22 cellular contexts compared by ENCODE assay signal in the genomic region with DNA sequence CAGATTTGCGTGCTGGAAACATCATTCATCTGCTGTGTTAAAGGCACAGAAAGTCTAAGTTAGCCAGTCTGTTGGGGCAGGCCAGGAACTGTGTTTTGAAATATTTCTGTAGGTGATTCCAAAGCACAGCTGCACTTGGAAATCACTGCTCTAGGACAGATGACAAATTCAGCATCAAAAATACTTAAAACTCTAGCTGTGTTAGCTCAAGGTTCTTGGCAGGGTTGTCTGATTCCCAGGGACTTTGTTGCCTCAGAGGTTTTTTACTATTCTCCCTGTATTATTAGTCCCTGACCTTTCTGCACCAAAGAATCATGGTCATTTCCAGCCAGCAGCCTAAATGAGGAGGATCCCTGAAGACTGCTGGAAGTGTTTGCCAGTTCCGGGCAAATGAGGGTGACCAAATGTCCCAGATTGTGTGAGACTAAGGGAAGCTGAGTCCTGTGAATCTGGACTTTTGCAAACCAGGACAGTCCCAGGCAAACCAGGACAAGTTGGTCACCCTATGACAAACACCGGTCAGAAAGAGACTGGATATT.
A peak's percentile ranks its signal among the peaks of the same experiment; 100 is the strongest.
DNase-seq lines count a peak whose midpoint lies in the region; ATAC-seq and TF ChIP-seq lines count a peak whose summit lies in the region.
"Had no signal": no experiment of that assay in that cellular context is flagged by ENCODE, and none has a peak within 500 bp of the region (broad histone marks: within the 10 kb centered on the region; RNA-seq: fewer than 3 reads in every experiment).

No MANE protein-coding gene starts in this region.

- H3K4me3 ChIP-seq in fibroblast of the aortic adventitia (ENCODE audit: low read depth, low read length) (no peak overlapping the region), lower lobe of right lung (no peak overlapping the region), rectal smooth muscle tissue (ENCODE audit: low read length) (no peak overlapping the region), aorta (ENCODE audit: low read length in 2 of 2) (no peak overlapping the region)
- H3K4me3 ChIP-seq: breast epithelium, HAP-1, hepatocyte, ovary, suprapubic skin had no signal

- H3K9me3 ChIP-seq in lower lobe of right lung (no peaks in the 10 kb centered on the region), aorta (ENCODE audit: control insufficient read depth, low read length) (no peaks in the 10 kb centered on the region)
- H3K9me3 ChIP-seq: breast epithelium, HAP-1, ovary, suprapubic skin had no signal

- peak; percentile 25 to 45 for ATAC-seq in lower lobe of right lung
- ATAC-seq in aorta (ENCODE audit: low FRiP score): peak; percentile 74
- no peak for ATAC-seq in HG03460 (IDR thresholded peaks at IDR 0.05; ENCODE audit: unreplicated experiment)
- ATAC-seq: activated CD8-positive, alpha-beta T cell treated with anti-CD3 and anti-CD28 coated beads, Interleukin-2, amount 10 ng/mL, durations not matched to agents 7 days and 5 days had no signal

- no peaks in the 10 kb centered on the region for H3K36me3 ChIP-seq in lower lobe of right lung
- no peaks in the 10 kb centered on the region for H3K36me3 ChIP-seq in rectal smooth muscle tissue (ENCODE audit: control insufficient read depth, insufficient read depth, low read length)
- no peaks in the 10 kb centered on the region for H3K36me3 ChIP-seq in aorta (ENCODE audit: control insufficient read depth in 1 of 2, insufficient read depth in 2 of 2, low read length in 1 of 2)
- H3K36me3 ChIP-seq: breast epithelium, HAP-1, ovary, suprapubic skin had no signal

- peaks cover 29% of the 10 kb centered on the region for H3K4me1 ChIP-seq in lower lobe of right lung
- H3K4me1 ChIP-seq in rectal smooth muscle tissue (ENCODE audit: control insufficient read depth, insufficient read depth, low read length): peaks cover 14% of the 10 kb centered on the region
- peaks cover 0 to 1% of the 10 kb centered on the region in 2 donors for H3K4me1 ChIP-seq in aorta (ENCODE audit: control insufficient read depth in 1 of 2, insufficient read depth in 2 of 2, low read length in 2 of 2)
- H3K4me1 ChIP-seq: breast epithelium, suprapubic skin had no signal

- WGBS in aorta, 2 donors: 25 to 29% methylated on average over 3 of the region's 3 CpGs

- DNase-seq in fibroblast of the aortic adventitia (ENCODE audit: low read depth) (peak; percentile 2), lower lobe of right lung (no peak), aorta (no peak), T1000 (lab: John Stamatoyannopoulos, UW) (no peak)
- no peak for DNase-seq in activated CD4-positive, alpha-beta T cell treated with anti-CD3 and anti-CD28 coated beads, Interleukin-2, amount 50 U/mL, for 4 hours
- DNase-seq: activated CD4-positive, CD25-positive, alpha-beta regulatory T cell; activated CD8-positive, alpha-beta T cell treated with anti-CD3 and anti-CD28 coated beads, Interleukin-2, amount 10 ng/mL, durations not matched to agents 7 days and 5 days; activated gamma-delta T cell treated with Interleukin-2 at 50 U/mL for 16 hours; CD4-positive, alpha-beta T cell; dermis blood vessel endothelial cell; KG1; naive B cell; NCI-H2171 treated with DMSO at 0.1 percent for 48 hours; NCI-H69; ovary; T-helper 9 cell had no signal

- peak overlapping the region; percentile 65 for H3K27ac ChIP-seq in lower lobe of right lung
- peak overlapping the region; percentile 41 for H3K27ac ChIP-seq in rectal smooth muscle tissue (ENCODE audit: low read depth, low read length)
- peak overlapping the region; percentile 49 to 76 for H3K27ac ChIP-seq in aorta (ENCODE audit: low read depth in 1 of 2, low read length in 2 of 2)
- H3K27ac ChIP-seq: ovary, suprapubic skin had no signal

- H3K27me3 ChIP-seq in lower lobe of right lung (ENCODE audit: low read depth) (no peaks in the 10 kb centered on the region), rectal smooth muscle tissue (ENCODE audit: control insufficient read depth, insufficient read depth, low read length) (no peaks in the 10 kb centered on the region), aorta (ENCODE audit: control insufficient read depth in 1 of 2, insufficient read depth in 2 of 2, low read length in 1 of 2) (no peaks in the 10 kb centered on the region)
- H3K27me3 ChIP-seq: breast epithelium, hepatocyte, ovary, suprapubic skin had no signal

- TF ChIP-seq CTCF in fibroblast of the aortic adventitia (IDR thresholded peaks at IDR 0.05; ENCODE audit: insufficient read depth, low read length) (no peak), lower lobe of right lung (IDR thresholded peaks at IDR 0.05) (no peak)

- H3K9ac ChIP-seq in rectal smooth muscle tissue (ENCODE audit: low read length): no peak overlapping the region

- intact Hi-C loops in lower lobe of right lung (cut with DNase I) (no loop called here), aorta (cut with DNase I) (loop anchor here (5.0 to 10.0 kb wide), 3 partner anchors 72 to 156 kb away; a partner anchor contains a TSS)
